Comparison of ENCODE assay signal across 8 cellular contexts in genomic region chr12:49131051-49131972, GRCh38. TPM values are rescaled to one million over a fixed set of nuclear protein-coding genes. Genes with fewer than 3 reads are reported as not detected.
DNase-seq lines count a peak whose midpoint lies in the region; ATAC-seq and TF ChIP-seq lines count a peak whose summit lies in the region.

TUBA1B (minus strand) TSS chr12:49131395; CDS start chr12:49131300, 95 bp downstream.

- peak within 1 kb of the TSS; percentile 81 for H3K4me3 ChIP-seq in fibroblast of mammary gland (ENCODE audit: control insufficient read depth, low read depth, low read length)

- POLR2A ChIA-PET in naive thymus-derived CD8-positive, alpha-beta T cell (lab: Charles Lee), result interaction anchor here (0.6 to 6.2 kb wide), 40 partner anchors 8 to 614 kb away, joined by 3 to 220 read pairs (median 6); partner anchors contain the start of genes ARF3, DDX23, DHH and FKBP11

- peak within 1 kb of the TSS; percentile 98 for H3K4me3 Mint-ChIP-seq in activated T-helper 2 cell treated with anti-CD3 and anti-CD28 coated beads, Interferon-gamma antibody, Interleukin-2, Interleukin-4, amounts not matched to agents 10 μg/mL and 5 μg/mL and 100 μg/mL, durations not matched to agents 14 hours and 24 hours and 36 hours (ENCODE audit: low read depth)
- H3K4me3 Mint-ChIP-seq in naive thymus-derived CD8-positive, alpha-beta T cell, result peak within 1 kb of the TSS; percentile 95 to 99 (median 97)

- no peak for TF ChIP-seq CTCF in fibroblast of mammary gland (conservative IDR thresholded peaks at IDR 0.05; ENCODE audit: control insufficient read depth, insufficient read depth, low read depth, low read length)

- DNase-seq in Daoy (ENCODE audit: low read depth), result peak; percentile 96
- DNase-seq in GOT3 (lab: John Stamatoyannopoulos, UW), result peak; percentile 82
- DNase-seq in LoVo (ENCODE audit: low spot score), result peak; percentile 95
- peak; percentile 89 for DNase-seq in activated T-helper 2 cell treated with anti-CD3 and anti-CD28 coated beads, Interferon-gamma antibody, Interleukin-2, Interleukin-4, amounts not matched to agents 10 μg/mL and 5 μg/mL and 100 μg/mL, durations not matched to agents 14 hours and 24 hours and 36 hours (ENCODE audit: low spot score)
- DNase-seq in fibroblast of mammary gland (ENCODE audit: low read depth), result peak; percentile 76
- DNase-seq in naive thymus-derived CD8-positive, alpha-beta T cell, result peak; percentile 84 to 94 (median 88)
- DNase-seq in stimulated activated naive CD4-positive, alpha-beta T cell (lab: John Stamatoyannopoulos, UW), result peak; percentile 82 to 90 (median 87)

- peak; percentile 77 to 78 for ATAC-seq in naive thymus-derived CD8-positive, alpha-beta T cell

- H3K27me3 Mint-ChIP-seq in activated T-helper 2 cell treated with anti-CD3 and anti-CD28 coated beads, Interferon-gamma antibody, Interleukin-2, Interleukin-4, amounts not matched to agents 10 μg/mL and 5 μg/mL and 100 μg/mL, durations not matched to agents 14 hours and 24 hours and 36 hours (ENCODE audit: low read depth), result no peaks in the 10 kb centered on the region
- no peaks in the 10 kb centered on the region for H3K27me3 Mint-ChIP-seq in naive thymus-derived CD8-positive, alpha-beta T cell

- H3K27ac Mint-ChIP-seq in activated T-helper 2 cell treated with anti-CD3 and anti-CD28 coated beads, Interferon-gamma antibody, Interleukin-2, Interleukin-4, amounts not matched to agents 10 μg/mL and 5 μg/mL and 100 μg/mL, durations not matched to agents 14 hours and 24 hours and 36 hours, result peak within 1 kb of the TSS; percentile 98
- peak within 1 kb of the TSS; percentile 96 to 99 (median 98) for H3K27ac Mint-ChIP-seq in naive thymus-derived CD8-positive, alpha-beta T cell

- H3K9me3 Mint-ChIP-seq in activated T-helper 2 cell treated with anti-CD3 and anti-CD28 coated beads, Interferon-gamma antibody, Interleukin-2, Interleukin-4, amounts not matched to agents 10 μg/mL and 5 μg/mL and 100 μg/mL, durations not matched to agents 14 hours and 24 hours and 36 hours, result no peaks in the 10 kb centered on the region
- H3K9me3 Mint-ChIP-seq in naive thymus-derived CD8-positive, alpha-beta T cell, result no peaks in the 10 kb centered on the region

- peaks cover 48% of the 10 kb centered on the region for H3K36me3 Mint-ChIP-seq in activated T-helper 2 cell treated with anti-CD3 and anti-CD28 coated beads, Interferon-gamma antibody, Interleukin-2, Interleukin-4, amounts not matched to agents 10 μg/mL and 5 μg/mL and 100 μg/mL, durations not matched to agents 14 hours and 24 hours and 36 hours (ENCODE audit: low read depth)
- H3K36me3 Mint-ChIP-seq in naive thymus-derived CD8-positive, alpha-beta T cell, result peaks cover 0 to 38% (median 19%) of the 10 kb centered on the region in 3 donors

- peak; percentile 100 for TF ChIP-seq POLR2A in Raji (IDR thresholded peaks at IDR 0.05; ENCODE audit: insufficient read depth, low read depth, low read length)

- intact Hi-C loops in activated T-helper 2 cell treated with anti-CD3 and anti-CD28 coated beads, Interferon-gamma antibody, Interleukin-2, Interleukin-4, amounts not matched to agents 10 μg/mL and 5 μg/mL and 100 μg/mL, durations not matched to agents 14 hours and 24 hours and 36 hours (cut with micrococcal nuclease), result loop anchor here (1.0 to 5.0 kb wide), 7 partner anchors 63 to 611 kb away; partner anchors contain the start of genes DDX23, PRKAG1, RHEBL1 and TMBIM6

- H3K4me1 Mint-ChIP-seq in activated T-helper 2 cell treated with anti-CD3 and anti-CD28 coated beads, Interferon-gamma antibody, Interleukin-2, Interleukin-4, amounts not matched to agents 10 μg/mL and 5 μg/mL and 100 μg/mL, durations not matched to agents 14 hours and 24 hours and 36 hours (ENCODE audit: low read depth), result peaks cover 38% of the 10 kb centered on the region
- H3K4me1 Mint-ChIP-seq in naive thymus-derived CD8-positive, alpha-beta T cell, result peaks cover 14 to 59% (median 48%) of the 10 kb centered on the region in 4 donors

RNA-seq across cellular contexts. Expression of gene TUBA1B, which starts in this region (rescaled TPM):
- total RNA-seq in Daoy (2014; rRNA removed; shearing (Covaris generic)), result 3,979 and 4,039 TPM in 2 replicates
- 1,902 and 1,926 TPM in 2 replicates for total RNA-seq in activated T-helper 2 cell treated with anti-CD3 and anti-CD28 coated beads, Interferon-gamma antibody, Interleukin-2, Interleukin-4, amounts not matched to agents 10 μg/mL and 5 μg/mL and 100 μg/mL, durations not matched to agents 14 hours and 24 hours and 36 hours
- total RNA-seq in naive thymus-derived CD8-positive, alpha-beta T cell, result 100 to 1,000 TPM; 157 to 161 TPM
- polyA plus RNA-seq in naive thymus-derived CD8-positive, alpha-beta T cell, result 100 to 1,000 TPM; 277 to 339 (median 333) TPM

Comparison
In these comparisons a context has a peak if more than half of its experiments do, and no peak if none do; other contexts are left out.
1. Peak in every context shown above with its lines: DNase-seq, ATAC-seq and H3K4me3 ChIP-seq.
2. RNA of gene TUBA1B (total RNA-seq): 3,979 to 4,039 TPM in Daoy and 1,902 to 1,926 TPM in activated T-helper 2 cell treated with anti-CD3 and anti-CD28 coated beads, Interferon-gamma antibody, Interleukin-2, Interleukin-4, amounts not matched to agents 10 μg/mL and 5 μg/mL and 100 μg/mL, durations not matched to agents 14 hours and 24 hours and 36 hours; 157 to 161 TPM in naive thymus-derived CD8-positive, alpha-beta T cell; every median in the first group is over 10 times any median in the second.